Comparison of ENCODE assay signal across 1 cellular context in genomic region chr3:56321383-56321782, GRCh38.
TF ChIP-seq lines count a peak whose summit lies in the region.

No MANE protein-coding gene starts in this region.

TF ChIP-seq in GM23338, 12 proteins besides CTCF, POLR2A, EP300 and RAD21 (continued from another document):
- TF ChIP-seq ZNF462 (CRISPR knock-in tag; IDR thresholded peaks at IDR 0.05) = no peak
